1 cellular context compared by ENCODE assay signal in genomic region chr1:109282497-109282951, GRCh38.
TF ChIP-seq lines count a peak whose summit lies in the region.

No MANE protein-coding gene starts in this region.

TF ChIP-seq in SK-N-SH, 30 proteins besides CTCF, POLR2A, EP300 and RAD21 (continued from another document):
- no peak for TF ChIP-seq ZBTB33 (IDR thresholded peaks at IDR 0.05; ENCODE audit: borderline replicate concordance, low read depth)
- no peak for TF ChIP-seq FOXM1 (IDR thresholded peaks at IDR 0.05; ENCODE audit: low read depth)
